In genomic region chr17:17280613-17281549, GRCh38 we compare ENCODE assay signal across 8 cellular contexts. TPM values are rescaled to one million over a fixed set of nuclear protein-coding genes. Genes with fewer than 3 reads are reported as not detected.
DNase-seq lines count a peak whose midpoint lies in the region; ATAC-seq and TF ChIP-seq lines count a peak whose summit lies in the region.

Gene COPS3, minus strand, starts transcription at chr17:17281246. Its CDS starts 60 bp downstream, at chr17:17281186.

- H3K27me3 ChIP-seq in left ventricle myocardium inferior (ENCODE audit: low read depth) (no peaks in the 10 kb centered on the region), prostate gland (replicated peaks; ENCODE audit: insufficient read depth) (no peaks in the 10 kb centered on the region)

- ATAC-seq in HG02885 (IDR thresholded peaks at IDR 0.05; ENCODE audit: poor library complexity, unreplicated experiment) (peak; percentile 91), T-helper 17 cell (peak; percentile 91)

- H3K27me3 Mint-ChIP-seq in T-helper 17 cell, result no peaks in the 10 kb centered on the region

- TF ChIP-seq POLR2A in GM15510 (IDR thresholded peaks at IDR 0.05; ENCODE audit: borderline replicate concordance, extremely low read depth, insufficient read length), result peak; percentile 87
- peak; percentile 60 for TF ChIP-seq POLR2A in prostate gland (IDR thresholded peaks at IDR 0.05)

- H3K9me3 ChIP-seq in T-helper 17 cell (ENCODE audit: control insufficient read depth, low read length, poor library complexity, severe bottlenecking) (no peaks in the 10 kb centered on the region), left ventricle myocardium inferior (replicated peaks) (no peaks in the 10 kb centered on the region), prostate gland (no peaks in the 10 kb centered on the region)

- peak within 1 kb of the TSS; percentile 92 for H3K4me3 Mint-ChIP-seq in T-helper 17 cell

- peaks cover 29% of the 10 kb centered on the region for H3K4me1 Mint-ChIP-seq in T-helper 17 cell

- H3K27ac ChIP-seq in left ventricle myocardium inferior (replicated peaks) (peak within 1 kb of the TSS; percentile 99), prostate gland (peak within 1 kb of the TSS; percentile 93 to 98), urinary bladder (ENCODE audit: low read depth) (peak within 1 kb of the TSS; percentile 81)

- H3K4me3 ChIP-seq in left ventricle myocardium inferior (peak within 1 kb of the TSS; percentile 98), prostate gland (peak within 1 kb of the TSS; percentile 84 to 98), urinary bladder (ENCODE audit: low read depth, low read length) (peak within 1 kb of the TSS; percentile 73)

- DNase-seq in NCI-H1694 treated with DMSO at 0.1 percent for 48 hours (lab: John Stamatoyannopoulos, UW) (peak; percentile 97), T-helper 17 cell (peak; percentile 92 to 94 (median 93)), amygdala (lab: John Stamatoyannopoulos, UW) (peak; percentile 73 to 99 (median 95)), left ventricle myocardium inferior (peak; percentile 99), prostate gland (ENCODE audit: low spot score) (peak; percentile 99)

- 1% methylated on average over 65 of the region's 80 CpGs for WGBS in prostate gland
- under 1% methylated on average over 80 of the region's 80 CpGs for WGBS in urinary bladder

- no peaks in the 10 kb centered on the region for H3K36me3 Mint-ChIP-seq in T-helper 17 cell (ENCODE audit: low read depth)

- peaks cover under 1% of the 10 kb centered on the region for H3K36me3 ChIP-seq in left ventricle myocardium inferior
- no peaks in the 10 kb centered on the region for H3K36me3 ChIP-seq in prostate gland
- H3K36me3 ChIP-seq in urinary bladder (ENCODE audit: insufficient read depth), result no peaks in the 10 kb centered on the region

- H3K4me1 ChIP-seq in left ventricle myocardium inferior, result peaks cover 57% of the 10 kb centered on the region
- peaks cover 7% of the 10 kb centered on the region for H3K4me1 ChIP-seq in prostate gland (replicated peaks)
- H3K4me1 ChIP-seq in urinary bladder (ENCODE audit: insufficient read depth), result no peaks in the 10 kb centered on the region

- no peak for TF ChIP-seq CTCF in left ventricle myocardium inferior (IDR thresholded peaks at IDR 0.05; ENCODE audit: borderline replicate concordance)
- peak in 1 of 4 experiments; percentile 4 for TF ChIP-seq CTCF in prostate gland (IDR thresholded peaks at IDR 0.05)

- intact Hi-C loops in left ventricle myocardium inferior (cut with micrococcal nuclease), result no loop called here
- intact Hi-C loops in prostate gland (cut with DNase I), result no loop called here

- peak within 1 kb of the TSS; percentile 89 for H3K27ac Mint-ChIP-seq in T-helper 17 cell

RNA-seq across cellular contexts. Expression of gene COPS3, which starts in this region (rescaled TPM):
- total RNA-seq in T-helper 17 cell, result 10 to 100 TPM; 87.8 to 89.1 TPM
- total RNA-seq in left ventricle myocardium inferior, result 74.2 TPM
- total RNA-seq in prostate gland, result 10 to 100 TPM; 52.6 to 79.6 TPM
- 81.4 TPM for total RNA-seq in urinary bladder
- polyA plus RNA-seq in urinary bladder, result 51.1 TPM

Comparison
In these comparisons a context has a peak if more than half of its experiments do, and no peak if none do; other contexts are left out.
1. Peak in every context shown above with its lines: DNase-seq, ATAC-seq, H3K4me3 ChIP-seq and H3K27ac ChIP-seq.